Comparison of ENCODE assay signal across 25 cellular contexts in genomic region chr12:58745348-58746125, GRCh38.
DNase-seq lines count a peak whose midpoint lies in the region; ATAC-seq and TF ChIP-seq lines count a peak whose summit lies in the region.
"Had no signal": no experiment of that assay in that cellular context is flagged by ENCODE, and none has a peak within 500 bp of the region (broad histone marks: within the 10 kb centered on the region; RNA-seq: fewer than 3 reads in every experiment).

No MANE protein-coding gene starts in this region.

- H3K4me3 ChIP-seq in hepatocyte (no peak overlapping the region), retinal pigment epithelial cell (ENCODE audit: low read length) (no peak overlapping the region)
- H3K4me3 ChIP-seq: breast epithelium, GM12878, Peyer's patch, SJSA1 had no signal

- no peaks in the 10 kb centered on the region for H3K27me3 Mint-ChIP-seq in WTC11 (ENCODE audit: low read depth)
- H3K27me3 Mint-ChIP-seq: activated naive CD8-positive, alpha-beta T cell treated with anti-CD3 and anti-CD28 coated beads, Interleukin-2, amount 50 U/mL, for 24 hours; dendritic cell treated with granulocyte-macrophage colony-stimulating factor and Interleukin-4, amounts not matched to agents 40 ng/mL and 50 ng/mL, for 4 days; natural killer cell treated with Interleukin-12 subunit alpha and Interleukin-12 subunit beta and Interleukin-15 and Interleukin-18, amount 100 ng/mL, for 72 hours; T-helper 17 cell had no signal

- H3K4me1 ChIP-seq in hepatocyte (ENCODE audit: insufficient read depth): no peaks in the 10 kb centered on the region
- H3K4me1 ChIP-seq: breast epithelium, Peyer's patch had no signal

- H4K20me1 ChIP-seq in hepatocyte (ENCODE audit: insufficient read depth, poor library complexity, severe bottlenecking): no peaks in the 10 kb centered on the region

- CTCF ChIA-PET in WTC11 (lab: Charles Lee): interaction anchor here (0.8 kb wide), 1 partner anchor 205 kb away, joined by 3 read pairs; no protein-coding TSS in a partner anchor

- no peak for TF ChIP-seq CTCF in WTC11 (IDR thresholded peaks at IDR 0.05)
- no peak for TF ChIP-seq CTCF in hepatocyte (IDR thresholded peaks at IDR 0.05; ENCODE audit: poor library complexity)
- TF ChIP-seq CTCF in retinal pigment epithelial cell (conservative IDR thresholded peaks at IDR 0.05; ENCODE audit: low read depth, low read length): no peak

- peaks cover 6% of the 10 kb centered on the region for H3K36me3 Mint-ChIP-seq in WTC11
- H3K36me3 Mint-ChIP-seq: natural killer cell treated with Interleukin-12 subunit alpha and Interleukin-12 subunit beta and Interleukin-15 and Interleukin-18, amount 100 ng/mL, for 72 hours had no signal

- WGBS in hepatocyte (ENCODE audit: low lambda C conversion rate, missing lambda C conversion rate): 73% methylated on average over 4 of the region's 4 CpGs

- H3K4me1 Mint-ChIP-seq in WTC11: peaks cover 21% of the 10 kb centered on the region
- H3K4me1 Mint-ChIP-seq: activated naive CD8-positive, alpha-beta T cell treated with anti-CD3 and anti-CD28 coated beads, Interleukin-2, amount 50 U/mL, for 24 hours; T-helper 17 cell had no signal

- no peaks in the 10 kb centered on the region for H3K36me3 ChIP-seq in hepatocyte (replicated peaks; ENCODE audit: insufficient read depth, low read depth)
- H3K36me3 ChIP-seq: breast epithelium, Peyer's patch, SJSA1, WERI-Rb-1 had no signal

- no peaks in the 10 kb centered on the region for H3K79me2 ChIP-seq in hepatocyte

- no peaks in the 10 kb centered on the region for H3K9me2 ChIP-seq in hepatocyte (replicated peaks; ENCODE audit: insufficient read depth)

- H2AFZ ChIP-seq in hepatocyte: no peak overlapping the region

- H3K9me3 ChIP-seq in hepatocyte (ENCODE audit: low read depth): no peaks in the 10 kb centered on the region
- H3K9me3 ChIP-seq: breast epithelium, Peyer's patch, SJSA1 had no signal

- H3K27ac ChIP-seq in hepatocyte: peak overlapping the region; percentile 45
- H3K27ac ChIP-seq: breast epithelium, Peyer's patch, SJSA1, WERI-Rb-1 had no signal

- POLR2A ChIA-PET in WTC11 (lab: Charles Lee): no interaction called here

- H3K4me3 Mint-ChIP-seq in WTC11: no peak overlapping the region
- H3K4me3 Mint-ChIP-seq: activated naive CD8-positive, alpha-beta T cell treated with anti-CD3 and anti-CD28 coated beads, Interleukin-2, amount 50 U/mL, for 24 hours; dendritic cell treated with granulocyte-macrophage colony-stimulating factor and Interleukin-4, amounts not matched to agents 40 ng/mL and 50 ng/mL, for 4 days; natural killer cell treated with Interleukin-12 subunit alpha and Interleukin-12 subunit beta and Interleukin-15 and Interleukin-18, amount 100 ng/mL, for 72 hours; T-helper 17 cell had no signal

- peaks cover 21% of the 10 kb centered on the region for H3K9me3 Mint-ChIP-seq in WTC11

- H3K27ac Mint-ChIP-seq in WTC11: no peak overlapping the region
- H3K27ac Mint-ChIP-seq: activated naive CD8-positive, alpha-beta T cell treated with anti-CD3 and anti-CD28 coated beads, Interleukin-2, amount 50 U/mL, for 24 hours; dendritic cell treated with granulocyte-macrophage colony-stimulating factor and Interleukin-4, amounts not matched to agents 40 ng/mL and 50 ng/mL, for 4 days; natural killer cell treated with Interleukin-12 subunit alpha and Interleukin-12 subunit beta and Interleukin-15 and Interleukin-18, amount 100 ng/mL, for 72 hours; T-helper 17 cell had no signal

- no peak overlapping the region for H3K4me2 ChIP-seq in hepatocyte

- ATAC-seq in WTC11: peak; percentile 73
- no peak for ATAC-seq in HG03135 (IDR thresholded peaks at IDR 0.05; ENCODE audit: unreplicated experiment)
- ATAC-seq in GM21367 (IDR thresholded peaks at IDR 0.05; ENCODE audit: unreplicated experiment): no peak
- ATAC-seq: activated naive CD8-positive, alpha-beta T cell treated with anti-CD3 and anti-CD28 coated beads, Interleukin-2, amount 50 U/mL, for 24 hours; GM12878; left lobe of liver; natural killer cell treated with Interleukin-12 subunit alpha and Interleukin-12 subunit beta and Interleukin-15 and Interleukin-18, amount 100 ng/mL, for 72 hours; T-helper 17 cell had no signal

- DNase-seq in HCEC 1CT (peak; percentile 18), WTC11 (ENCODE audit: low spot score) (no peak), hepatocyte (ENCODE audit: low spot score) (no peak), retinal pigment epithelial cell (ENCODE audit: low read depth) (peak; percentile 81), DMS 273 treated with DMSO at 0.1 percent for 48 hours (lab: John Stamatoyannopoulos, UW) (no peak)
- DNase-seq: activated CD8-positive, alpha-beta memory T cell treated with anti-CD3 and anti-CD28 coated beads, Interleukin-2, amount 50 U/mL, for 4 hours; activated effector memory CD4-positive, alpha-beta T cell treated with anti-CD3 and anti-CD28 coated beads, Interleukin-2, amount 50 U/mL, for 16 hours; activated naive CD8-positive, alpha-beta T cell treated with anti-CD3 and anti-CD28 coated beads, Interleukin-2, amount 50 U/mL, for 24 hours; midbrain; NCI-H1436; NCI-H2171; NCI-H774; Peyer's patch; stimulated activated CD4-positive, alpha-beta T cell treated with anti-CD3 and anti-CD28 coated beads, Interleukin-2, amount 100 ng/mL, for 24 hours; stimulated activated naive CD4-positive, alpha-beta T cell; T-helper 17 cell; WERI-Rb-1 had no signal

- H3K27me3 ChIP-seq in hepatocyte: no peaks in the 10 kb centered on the region
- H3K27me3 ChIP-seq: breast epithelium, Peyer's patch, SJSA1 had no signal

TF ChIP-seq in WTC11, 78 proteins besides CTCF, POLR2A, EP300 and RAD21:
- no peak for TF ChIP-seq ZMAT4 (CRISPR knock-in tag; IDR thresholded peaks at IDR 0.05)
- TF ChIP-seq IRF2 (CRISPR knock-in tag; IDR thresholded peaks at IDR 0.05; ENCODE audit: borderline replicate concordance, low read depth): no peak
- TF ChIP-seq, protein P1, sequence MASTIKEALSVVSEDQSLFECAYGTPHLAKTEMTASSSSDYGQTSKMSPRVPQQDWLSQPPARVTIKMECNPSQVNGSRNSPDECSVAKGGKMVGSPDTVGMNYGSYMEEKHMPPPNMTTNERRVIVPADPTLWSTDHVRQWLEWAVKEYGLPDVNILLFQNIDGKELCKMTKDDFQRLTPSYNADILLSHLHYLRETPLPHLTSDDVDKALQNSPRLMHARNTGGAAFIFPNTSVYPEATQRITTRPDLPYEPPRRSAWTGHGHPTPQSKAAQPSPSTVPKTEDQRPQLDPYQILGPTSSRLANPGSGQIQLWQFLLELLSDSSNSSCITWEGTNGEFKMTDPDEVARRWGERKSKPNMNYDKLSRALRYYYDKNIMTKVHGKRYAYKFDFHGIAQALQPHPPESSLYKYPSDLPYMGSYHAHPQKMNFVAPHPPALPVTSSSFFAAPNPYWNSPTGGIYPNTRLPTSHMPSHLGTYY (CRISPR knock-in tag; IDR thresholded peaks at IDR 0.05): no peak
- no peak for TF ChIP-seq ZNF671 (CRISPR knock-in tag; IDR thresholded peaks at IDR 0.05)
- TF ChIP-seq, protein P2, sequence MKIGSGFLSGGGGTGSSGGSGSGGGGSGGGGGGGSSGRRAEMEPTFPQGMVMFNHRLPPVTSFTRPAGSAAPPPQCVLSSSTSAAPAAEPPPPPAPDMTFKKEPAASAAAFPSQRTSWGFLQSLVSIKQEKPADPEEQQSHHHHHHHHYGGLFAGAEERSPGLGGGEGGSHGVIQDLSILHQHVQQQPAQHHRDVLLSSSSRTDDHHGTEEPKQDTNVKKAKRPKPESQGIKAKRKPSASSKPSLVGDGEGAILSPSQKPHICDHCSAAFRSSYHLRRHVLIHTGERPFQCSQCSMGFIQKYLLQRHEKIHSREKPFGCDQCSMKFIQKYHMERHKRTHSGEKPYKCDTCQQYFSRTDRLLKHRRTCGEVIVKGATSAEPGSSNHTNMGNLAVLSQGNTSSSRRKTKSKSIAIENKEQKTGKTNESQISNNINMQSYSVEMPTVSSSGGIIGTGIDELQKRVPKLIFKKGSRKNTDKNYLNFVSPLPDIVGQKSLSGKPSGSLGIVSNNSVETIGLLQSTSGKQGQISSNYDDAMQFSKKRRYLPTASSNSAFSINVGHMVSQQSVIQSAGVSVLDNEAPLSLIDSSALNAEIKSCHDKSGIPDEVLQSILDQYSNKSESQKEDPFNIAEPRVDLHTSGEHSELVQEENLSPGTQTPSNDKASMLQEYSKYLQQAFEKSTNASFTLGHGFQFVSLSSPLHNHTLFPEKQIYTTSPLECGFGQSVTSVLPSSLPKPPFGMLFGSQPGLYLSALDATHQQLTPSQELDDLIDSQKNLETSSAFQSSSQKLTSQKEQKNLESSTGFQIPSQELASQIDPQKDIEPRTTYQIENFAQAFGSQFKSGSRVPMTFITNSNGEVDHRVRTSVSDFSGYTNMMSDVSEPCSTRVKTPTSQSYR (CRISPR knock-in tag; IDR thresholded peaks at IDR 0.05): no peak
- no peak for TF ChIP-seq ELF4 (CRISPR knock-in tag; IDR thresholded peaks at IDR 0.05; ENCODE audit: low read depth)
TF ChIP-seq in WTC11: peak in this region for 0.

Comparison
In these comparisons a context has a peak if more than half of its experiments do, and no peak if none do; other contexts are left out.
1. DNase-seq: peak in HCEC 1CT (single experiment) and retinal pigment epithelial cell (single experiment); none in WTC11 (single experiment), hepatocyte (single experiment) and DMS 273 treated with DMSO at 0.1 percent for 48 hours (single experiment).